In the genomic region with DNA sequence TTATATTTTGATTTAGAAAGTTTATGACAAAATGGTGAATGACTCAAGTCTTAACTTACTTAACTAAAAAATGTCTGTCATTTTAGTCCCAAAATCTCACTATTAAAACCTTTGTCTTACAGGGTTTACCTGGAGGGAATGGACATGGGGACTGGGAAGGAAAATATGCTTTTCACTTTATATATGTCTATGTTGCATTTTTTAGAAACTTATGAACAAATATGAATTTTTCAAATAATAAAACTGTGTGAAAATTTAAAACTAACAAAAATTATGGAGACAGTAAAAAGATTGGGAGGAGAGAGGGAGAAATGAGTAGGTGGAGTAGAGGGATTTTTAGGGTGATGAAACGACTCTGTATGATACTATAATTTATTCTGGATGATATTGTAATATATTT, we compare ENCODE assay signal across 1 cellular context.
TF ChIP-seq lines count a peak whose summit lies in the region.

No MANE protein-coding gene starts in this region.

TF ChIP-seq in HepG2, 621 proteins besides CTCF, POLR2A, EP300 and RAD21 (continued from another document):
- TF ChIP-seq, protein P1, sequence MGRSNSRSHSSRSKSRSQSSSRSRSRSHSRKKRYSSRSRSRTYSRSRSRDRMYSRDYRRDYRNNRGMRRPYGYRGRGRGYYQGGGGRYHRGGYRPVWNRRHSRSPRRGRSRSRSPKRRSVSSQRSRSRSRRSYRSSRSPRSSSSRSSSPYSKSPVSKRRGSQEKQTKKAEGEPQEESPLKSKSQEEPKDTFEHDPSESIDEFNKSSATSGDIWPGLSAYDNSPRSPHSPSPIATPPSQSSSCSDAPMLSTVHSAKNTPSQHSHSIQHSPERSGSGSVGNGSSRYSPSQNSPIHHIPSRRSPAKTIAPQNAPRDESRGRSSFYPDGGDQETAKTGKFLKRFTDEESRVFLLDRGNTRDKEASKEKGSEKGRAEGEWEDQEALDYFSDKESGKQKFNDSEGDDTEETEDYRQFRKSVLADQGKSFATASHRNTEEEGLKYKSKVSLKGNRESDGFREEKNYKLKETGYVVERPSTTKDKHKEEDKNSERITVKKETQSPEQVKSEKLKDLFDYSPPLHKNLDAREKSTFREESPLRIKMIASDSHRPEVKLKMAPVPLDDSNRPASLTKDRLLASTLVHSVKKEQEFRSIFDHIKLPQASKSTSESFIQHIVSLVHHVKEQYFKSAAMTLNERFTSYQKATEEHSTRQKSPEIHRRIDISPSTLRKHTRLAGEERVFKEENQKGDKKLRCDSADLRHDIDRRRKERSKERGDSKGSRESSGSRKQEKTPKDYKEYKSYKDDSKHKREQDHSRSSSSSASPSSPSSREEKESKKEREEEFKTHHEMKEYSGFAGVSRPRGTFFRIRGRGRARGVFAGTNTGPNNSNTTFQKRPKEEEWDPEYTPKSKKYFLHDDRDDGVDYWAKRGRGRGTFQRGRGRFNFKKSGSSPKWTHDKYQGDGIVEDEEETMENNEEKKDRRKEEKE (IDR thresholded peaks at IDR 0.05) = no peak
- no peak for TF ChIP-seq SATB2 (CRISPR knock-in tag; IDR thresholded peaks at IDR 0.05)
- no peak for TF ChIP-seq SOX13 (IDR thresholded peaks at IDR 0.05)
- no peak for TF ChIP-seq SOX13 (CRISPR knock-in tag; conservative IDR thresholded peaks at IDR 0.05 in 1 of 2, IDR thresholded peaks at IDR 0.05 in 1 of 2)
